10 cellular contexts compared by ENCODE assay signal in the genomic region with DNA sequence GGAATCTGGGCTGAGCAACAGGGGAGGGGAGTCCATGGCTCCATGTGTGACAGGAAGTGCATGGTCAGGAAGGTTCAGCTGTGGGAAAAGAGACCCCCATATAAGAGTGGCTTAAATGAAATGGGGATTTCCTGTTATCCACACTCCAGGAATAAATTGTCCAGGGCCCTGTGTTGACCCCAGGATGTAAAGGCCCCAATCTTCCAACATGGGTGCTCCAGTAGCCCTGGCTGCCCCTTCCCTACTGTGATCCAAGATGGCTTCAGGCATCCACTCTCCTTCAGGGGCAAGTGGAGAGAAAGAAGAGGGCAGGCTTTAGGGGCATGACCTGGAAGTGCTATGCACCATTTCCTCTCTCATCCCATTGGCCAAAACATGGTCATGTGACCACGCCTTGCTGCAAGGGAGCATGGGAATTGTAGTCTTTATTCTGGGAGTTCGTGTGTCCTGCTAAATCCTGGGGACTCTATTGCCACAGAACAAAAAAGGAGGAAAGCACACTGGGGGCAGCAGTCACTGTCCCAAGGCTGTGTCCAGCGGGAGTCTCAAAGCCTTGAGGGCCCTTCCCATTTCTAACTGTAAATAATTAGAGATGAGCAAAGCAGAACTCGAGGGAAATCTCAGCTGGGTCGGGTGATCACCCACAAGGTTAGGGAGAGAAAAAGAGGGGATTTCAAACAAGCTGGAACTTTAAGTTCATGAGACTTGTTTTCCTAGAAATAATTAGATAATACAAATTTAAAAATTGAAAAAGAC.
A peak's percentile ranks its signal among the peaks of the same experiment; 100 is the strongest.
DNase-seq lines count a peak whose midpoint lies in the region; ATAC-seq and TF ChIP-seq lines count a peak whose summit lies in the region.
"Had no signal": no experiment of that assay in that cellular context is flagged by ENCODE, and none has a peak within 500 bp of the region (broad histone marks: within the 10 kb centered on the region; RNA-seq: fewer than 3 reads in every experiment).

No MANE protein-coding gene starts in this region.

- DNase-seq in NCI-H748 (lab: John Stamatoyannopoulos, UW; ENCODE audit: unreplicated experiment): peak; percentile 13
- DNase-seq in NCI-H748 treated with DMSO at 0.1 percent for 48 hours (lab: John Stamatoyannopoulos, UW): no peak
- peak; percentile 39 for DNase-seq in SW480 (ENCODE audit: low spot score)
- DNase-seq in midbrain (lab: John Stamatoyannopoulos, UW): peak; percentile 11
- no peak for DNase-seq in chondrocyte (ENCODE audit: low spot score)
- no peak for DNase-seq in dermis blood vessel endothelial cell
- DNase-seq in GOT3 (lab: John Stamatoyannopoulos, UW): no peak

- no peak for TF ChIP-seq CTCF in chondrocyte (IDR thresholded peaks at IDR 0.05)

- H3K9me3 Mint-ChIP-seq in chondrocyte (ENCODE audit: low read depth): peaks cover 8% of the 10 kb centered on the region
- H3K9me3 Mint-ChIP-seq: type B pancreatic cell had no signal

- H3K36me3 Mint-ChIP-seq in chondrocyte (ENCODE audit: low read depth): no peaks in the 10 kb centered on the region
- H3K36me3 Mint-ChIP-seq: activated naive CD8-positive, alpha-beta T cell; type B pancreatic cell had no signal

- H3K27me3 Mint-ChIP-seq in chondrocyte (ENCODE audit: low read depth): peaks cover 6% of the 10 kb centered on the region
- H3K27me3 Mint-ChIP-seq: activated naive CD8-positive, alpha-beta T cell had no signal

- ATAC-seq in HG03159 (IDR thresholded peaks at IDR 0.05; ENCODE audit: unreplicated experiment): peak; percentile 44

- no peaks in the 10 kb centered on the region for H3K4me1 Mint-ChIP-seq in chondrocyte (ENCODE audit: low read depth)

- H3K27ac Mint-ChIP-seq in chondrocyte (ENCODE audit: unreplicated experiment): no peak overlapping the region
- H3K27ac Mint-ChIP-seq: activated naive CD8-positive, alpha-beta T cell; type B pancreatic cell had no signal

- no peak overlapping the region for H3K4me3 Mint-ChIP-seq in chondrocyte (ENCODE audit: unreplicated experiment)
- H3K4me3 Mint-ChIP-seq: activated naive CD8-positive, alpha-beta T cell; type B pancreatic cell had no signal

Comparison
In these comparisons a context has a peak if more than half of its experiments do, and no peak if none do; other contexts are left out.
1. DNase-seq: peak in NCI-H748 (single experiment), SW480 (single experiment) and midbrain (single experiment); none in NCI-H748 treated with DMSO at 0.1 percent for 48 hours (single experiment), chondrocyte (single experiment), dermis blood vessel endothelial cell (single experiment) and GOT3 (single experiment).